9 cellular contexts compared by ENCODE assay signal in the genomic region with DNA sequence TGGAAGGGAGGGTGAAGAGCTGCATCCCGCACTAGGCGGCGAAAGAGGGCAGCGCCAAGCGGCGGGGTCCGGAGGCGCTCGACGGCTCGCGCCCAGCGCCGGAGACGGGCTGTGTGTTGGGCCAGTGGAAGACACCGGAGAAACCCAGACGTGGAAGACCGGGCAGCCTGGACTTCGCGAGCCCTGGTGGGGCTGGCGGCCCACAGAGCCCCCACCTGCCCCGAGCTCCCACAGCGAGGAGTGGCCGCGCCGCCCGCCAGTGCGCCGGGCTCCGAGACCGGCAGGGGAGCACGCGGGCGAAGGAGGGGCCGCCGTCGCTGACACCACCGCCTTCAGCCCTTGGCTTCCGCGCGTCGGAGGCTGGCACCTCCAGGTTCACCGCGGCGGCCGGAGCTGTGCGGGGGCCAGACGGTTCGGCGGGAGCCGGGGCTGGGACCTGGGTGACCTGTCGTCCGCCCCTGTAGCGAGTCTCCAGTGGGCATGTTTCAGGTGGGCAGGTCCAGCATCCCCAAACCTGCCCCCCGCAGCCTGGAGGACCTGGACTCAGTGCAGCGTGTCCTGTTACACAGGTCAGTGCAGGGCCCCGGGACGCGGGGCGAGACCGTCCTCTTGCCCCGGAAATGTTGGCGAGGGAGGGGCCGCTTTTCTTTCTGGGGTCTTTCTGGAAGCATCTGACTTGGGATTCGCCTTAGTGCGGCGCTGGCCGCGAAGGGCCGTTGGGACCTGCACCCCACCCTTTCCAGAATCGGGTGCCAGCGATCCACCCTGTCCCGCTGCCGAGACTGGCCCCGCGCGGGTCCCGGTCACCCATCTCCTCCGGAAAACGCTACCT. TPM values are rescaled to one million over a fixed set of nuclear protein-coding genes. Genes with fewer than 3 reads are reported as not detected.
A peak's percentile ranks its signal among the peaks of the same experiment; 100 is the strongest.
DNase-seq lines count a peak whose midpoint lies in the region; ATAC-seq, FAIRE-seq and TF ChIP-seq lines count a peak whose summit lies in the region.
"Had no signal": no experiment of that assay in that cellular context is flagged by ENCODE, and none has a peak within 500 bp of the region (broad histone marks: within the 10 kb centered on the region; RNA-seq: fewer than 3 reads in every experiment).

No MANE protein-coding gene starts in this region.

- no peaks in the 10 kb centered on the region for H3K27me3 ChIP-seq in K562 (ENCODE audit: control insufficient read depth in 2 of 2, insufficient read depth in 2 of 2, low read length in 2 of 2)

- no peak overlapping the region for H3K27ac Mint-ChIP-seq in activated CD4-positive, alpha-beta T cell treated with anti-CD3 and anti-CD28 coated beads for 36 hours
- H3K27ac Mint-ChIP-seq: activated naive CD4-positive, alpha-beta T cell treated with anti-CD3 and anti-CD28 coated beads, Interleukin-2, amount 50 U/mL, for 24 hours had no signal

- no peak overlapping the region for H3K9ac ChIP-seq in K562 (ENCODE audit: insufficient read depth in 1 of 2, low read depth in 2 of 2, low read length in 2 of 2)

- TF ChIP-seq EP300 in K562 (IDR thresholded peaks at IDR 0.05; ENCODE audit: low read length) = no peak

- H3K27ac ChIP-seq in K562 (ENCODE audit: extremely low read depth, low read depth, low read length) (no peak overlapping the region), skin epidermis (peak overlapping the region in 2 of 21 experiments; percentile 1 to 4)

- H3K27me3 Mint-ChIP-seq in activated CD4-positive, alpha-beta T cell treated with anti-CD3 and anti-CD28 coated beads for 36 hours = peaks cover 39% of the 10 kb centered on the region

- H3K79me2 ChIP-seq in K562 (ENCODE audit: control insufficient read depth, insufficient read depth, low read length) = no peaks in the 10 kb centered on the region

- 0 out of 2 replicates have a peak overlapping the region, but pooled peaks have one; percentile 13 for H3K4me3 ChIP-seq in LNCaP clone FGC (ENCODE audit: low read depth, low read length)
- no peak overlapping the region for H3K4me3 ChIP-seq in K562
- H3K4me3 ChIP-seq in skin epidermis = peak overlapping the region; percentile 29 to 53 (median 40)

- POLR2A ChIA-PET in activated CD4-positive, alpha-beta T cell treated with anti-CD3 and anti-CD28 coated beads for 36 hours (lab: Charles Lee) = no interaction called here
- POLR2A ChIA-PET in K562 (lab: Yijun Ruan, JAX) = interaction anchor here (1.5 kb wide), 1 partner anchor 9 kb away, joined by 7 read pairs; a partner anchor contains a TSS

- no peak for FAIRE-seq in K562 (lab: Jason Lieb, UNC)

- H2AFZ ChIP-seq in K562 (ENCODE audit: low read depth, low read length) = no peak overlapping the region

- H3K9me1 ChIP-seq in K562 (ENCODE audit: control insufficient read depth, insufficient read depth, low read length) = no peaks in the 10 kb centered on the region

- no TSS peak for BruUV-seq in K562 (replicated peaks; lab: Mats Ljungman, UMichigan)

- H3K4me3 Mint-ChIP-seq in activated CD4-positive, alpha-beta T cell treated with anti-CD3 and anti-CD28 coated beads for 36 hours = peak overlapping the region; percentile 56
- H3K4me3 Mint-ChIP-seq: activated naive CD4-positive, alpha-beta T cell treated with anti-CD3 and anti-CD28 coated beads, Interleukin-2, amount 50 U/mL, for 24 hours had no signal

- CTCF ChIA-PET in activated CD4-positive, alpha-beta T cell treated with anti-CD3 and anti-CD28 coated beads for 36 hours (lab: Charles Lee) = no interaction called here
- CTCF ChIA-PET in K562 (lab: Yijun Ruan, JAX; ENCODE audit: low intra/inter-chr PET ratio) = no interaction called here

- H3K36me3 Mint-ChIP-seq in activated CD4-positive, alpha-beta T cell treated with anti-CD3 and anti-CD28 coated beads for 36 hours (ENCODE audit: low read depth) = no peaks in the 10 kb centered on the region
- H3K36me3 Mint-ChIP-seq: activated naive CD4-positive, alpha-beta T cell treated with anti-CD3 and anti-CD28 coated beads, Interleukin-2, amount 50 U/mL, for 24 hours had no signal

- DNase-seq in activated CD4-positive, alpha-beta T cell treated with anti-CD3 and anti-CD28 coated beads for 36 hours = peak; percentile 34
- no peak for DNase-seq in activated CD4-positive, alpha-beta T cell treated with anti-CD3 and anti-CD28 coated beads for 4 hours
- DNase-seq in LNCaP clone FGC (ENCODE audit: low read depth) = no peak
- no peak for DNase-seq in K562 (ENCODE audit: extremely low read depth in 1 of 4, low spot score in 3 of 4)
- peak; percentile 31 for DNase-seq in iris pigment epithelial cell (ENCODE audit: low read depth)
- DNase-seq in LoVo (ENCODE audit: low spot score) = no peak

- no peaks in the 10 kb centered on the region for H3K9me3 Mint-ChIP-seq in activated CD4-positive, alpha-beta T cell treated with anti-CD3 and anti-CD28 coated beads for 36 hours (ENCODE audit: low read depth)
- H3K9me3 Mint-ChIP-seq: activated naive CD4-positive, alpha-beta T cell treated with anti-CD3 and anti-CD28 coated beads, Interleukin-2, amount 50 U/mL, for 24 hours had no signal

- H4K20me1 ChIP-seq in K562 (replicated peaks; ENCODE audit: control insufficient read depth, insufficient read depth, low read length) = no peaks in the 10 kb centered on the region

- no peak for TF ChIP-seq RAD21 in K562 (CRISPR knock-in tag; conservative IDR thresholded peaks at IDR 0.05 in 1 of 2, IDR thresholded peaks at IDR 0.05 in 1 of 2)

- intact Hi-C loops in activated CD4-positive, alpha-beta T cell treated with anti-CD3 and anti-CD28 coated beads for 36 hours (cut with DNase I, micrococcal nuclease) = no loop called here
- intact Hi-C loops in K562 (cut with micrococcal nuclease) = no loop called here

- 73% methylated on average over 40 of the region's 80 CpGs for WGBS in K562 (ENCODE audit: insufficient coverage, low coverage, missing lambda C conversion rate)

- H3K4me2 ChIP-seq in K562 (ENCODE audit: insufficient read depth, low read length) = no peak overlapping the region

- H3K9me3 ChIP-seq in K562 (replicated peaks; ENCODE audit: control insufficient read depth, insufficient read depth, low read depth, low read length) = no peaks in the 10 kb centered on the region

- in situ Hi-C loops in K562 (cut with MboI) = no loop called here

- no peaks in the 10 kb centered on the region for H3K4me1 ChIP-seq in K562 (replicated peaks in 1 of 2; ENCODE audit: control insufficient read depth in 2 of 2, insufficient read depth in 2 of 2, low read length in 2 of 2)

- peaks cover 10% of the 10 kb centered on the region for H3K4me1 Mint-ChIP-seq in activated CD4-positive, alpha-beta T cell treated with anti-CD3 and anti-CD28 coated beads for 36 hours

- ATAC-seq in activated CD4-positive, alpha-beta T cell treated with anti-CD3 and anti-CD28 coated beads for 36 hours = peak; percentile 65
- ATAC-seq in K562 = no peak
- no peak for ATAC-seq in GM18519 (IDR thresholded peaks at IDR 0.05; ENCODE audit: low FRiP score, unreplicated experiment)

- no peaks in the 10 kb centered on the region for H3K36me3 ChIP-seq in K562 (ENCODE audit: control insufficient read depth, insufficient read depth, low read length)

- TF ChIP-seq CTCF in LNCaP clone FGC (IDR thresholded peaks at IDR 0.05; ENCODE audit: control insufficient read depth, extremely low read depth, insufficient read depth) (no peak; the same call in 1 of the 2 replicates), K562 (IDR thresholded peaks at IDR 0.05 in 2 of 3, conservative IDR thresholded peaks at IDR 0.05 in 1 of 3; ENCODE audit: insufficient read depth in 2 of 3, low read depth in 1 of 3, low read length in 3 of 3) (no peak)

- no peak for TF ChIP-seq POLR2A in K562 (conservative IDR thresholded peaks at IDR 0.05)

TF ChIP-seq in K562, 482 proteins besides CTCF, POLR2A, EP300 and RAD21 (continues in another document):
- TF ChIP-seq, protein P1, sequence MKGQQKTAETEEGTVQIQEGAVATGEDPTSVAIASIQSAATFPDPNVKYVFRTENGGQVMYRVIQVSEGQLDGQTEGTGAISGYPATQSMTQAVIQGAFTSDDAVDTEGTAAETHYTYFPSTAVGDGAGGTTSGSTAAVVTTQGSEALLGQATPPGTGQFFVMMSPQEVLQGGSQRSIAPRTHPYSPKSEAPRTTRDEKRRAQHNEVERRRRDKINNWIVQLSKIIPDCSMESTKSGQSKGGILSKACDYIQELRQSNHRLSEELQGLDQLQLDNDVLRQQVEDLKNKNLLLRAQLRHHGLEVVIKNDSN (CRISPR knock-in tag; IDR thresholded peaks at IDR 0.05) = no peak

RNA-seq across cellular contexts. Expression of a gene that starts 9.6 kb away (rescaled TPM):
- under 1 TPM; 0.50 to 0.56 TPM for total RNA-seq in activated CD4-positive, alpha-beta T cell treated with anti-CD3 and anti-CD28 coated beads for 36 hours
- total RNA-seq in K562 (2011; cell fraction: chromatin; rRNA removed; ENCODE audit: low replicate concordance) = 6.0 and 18.8 TPM in 2 replicates
- 2.2 and 3.6 TPM in 2 replicates for total RNA-seq in K562 (2011; cell fraction: nucleolus; rRNA removed)
- 7.0 and 12.6 TPM in 2 replicates for total RNA-seq in K562 (2011; cell fraction: nucleoplasm; rRNA removed)
- total RNA-seq in K562 (2014; rRNA removed) (1.8 and 2.2 TPM in 2 replicates), K562 (2014; rRNA removed; fragmentation: Illumina TruSeq; extraction: Trizol) (5.9 and 7.1 TPM in 2 replicates), K562 (2015; rRNA removed; fragmentation: Illumina TruSeq; extraction: Trizol) (3.1 and 3.8 TPM in 2 replicates), K562 (2021) (3.9 and 4.2 TPM in 2 replicates)
- polyA plus RNA-seq in K562 (2011; rRNA removed) (3.2 and 8.9 TPM in 2 replicates), K562 (2014; fragmentation: Illumina TruSeq; extraction: Trizol) (2.6 and 3.0 TPM in 2 replicates), K562 (2014; fragmentation: Nextera tagmentation; extraction: Ambion mirVana) (1 to 10 TPM; 1.5 to 4.1 TPM), K562 (2014; rRNA removed) (2.7 and 4.0 TPM in 2 replicates)
- 1.1 and 1.7 TPM in 2 replicates for polyA plus RNA-seq in K562 (2011; cell fraction: cytosol; rRNA removed)
- 10.0 and 15.0 TPM in 2 replicates for polyA plus RNA-seq in K562 (2011; cell fraction: nucleus; rRNA removed)
- polyA plus RNA-seq in K562 (2012) = 1.8 and 3.0 TPM in 2 replicates
- polyA minus RNA-seq in K562 (2011; rRNA and poly(A)+ RNA removed) = 7.3 and 14.2 TPM in 2 replicates
- 1.2 and 3.4 TPM in 2 replicates for polyA minus RNA-seq in K562 (2011; cell fraction: cytosol; rRNA and poly(A)+ RNA removed)
- 6.3 and 9.0 TPM in 2 replicates for polyA minus RNA-seq in K562 (2011; cell fraction: nucleus; rRNA and poly(A)+ RNA removed)

Comparison
In these comparisons a context has a peak if more than half of its experiments do, and no peak if none do; other contexts are left out.
1. DNase-seq: peak in activated CD4-positive, alpha-beta T cell treated with anti-CD3 and anti-CD28 coated beads for 36 hours (single experiment) and iris pigment epithelial cell (single experiment); none in activated CD4-positive, alpha-beta T cell treated with anti-CD3 and anti-CD28 coated beads for 4 hours (0 of 2), LNCaP clone FGC (single experiment), K562 (0 of 4) and LoVo (single experiment).